ENCODE assay signal across 24 cellular contexts in genomic region chr2:157893611-157894010, GRCh38.
"Had no signal": no experiment of that assay in that cellular context is flagged by ENCODE, and none has a peak within 500 bp of the region (broad histone marks: within the 10 kb centered on the region; RNA-seq: fewer than 3 reads in every experiment).

No MANE protein-coding gene starts in this region.

- H3K9me3 ChIP-seq: adrenal gland, ascending aorta, heart right ventricle, right lobe of liver, tibial artery had no signal

- H3K9me3 Mint-ChIP-seq: neural crest cell; stimulated activated naive CD8-positive, alpha-beta T cell treated with anti-CD3 and anti-CD28 coated beads, Interleukin-15, Interleukin-2, amounts not matched to agents 100 ng/mL and 50 ng/mL, for 24 hours had no signal

- ATAC-seq: activated T-cell treated with anti-CD3 and anti-CD28 coated beads, Interleukin-2, amount 50 U/mL, for 4 hours; heart right ventricle; left cardiac atrium; right lobe of liver had no signal

- H3K27ac Mint-ChIP-seq: dendritic cell treated with granulocyte-macrophage colony-stimulating factor and Interleukin-4, amounts not matched to agents 40 ng/mL and 50 ng/mL, for 4 days; stimulated activated naive CD8-positive, alpha-beta T cell treated with anti-CD3 and anti-CD28 coated beads, Interleukin-15, Interleukin-2, amounts not matched to agents 100 ng/mL and 50 ng/mL, for 24 hours had no signal

- H3K27me3 Mint-ChIP-seq: activated naive CD8-positive, alpha-beta T cell; stimulated activated naive CD8-positive, alpha-beta T cell treated with anti-CD3 and anti-CD28 coated beads, Interleukin-15, Interleukin-2, amounts not matched to agents 100 ng/mL and 50 ng/mL, for 24 hours had no signal

- DNase-seq: activated CD4-positive, alpha-beta T cell treated with anti-CD3 and anti-CD28 coated beads for 1 hour; activated CD4-positive, alpha-beta T cell treated with anti-CD3 and anti-CD28 coated beads, Interleukin-2, amount 50 U/mL, for 4 hours; activated CD8-positive, alpha-beta memory T cell treated with anti-CD3 and anti-CD28 coated beads for 24 hours; activated CD8-positive, alpha-beta memory T cell treated with anti-CD3 and anti-CD28 coated beads, Interleukin-2, amount 50 U/mL, for 4 hours; activated effector memory CD4-positive, alpha-beta T cell treated with anti-CD3 and anti-CD28 coated beads, Interleukin-2, amount 50 U/mL, for 16 hours; activated T-cell treated with anti-CD3 and anti-CD28 coated beads, Interleukin-2, amount 50 U/mL, for 4 hours; adrenal gland; brain microvascular endothelial cell; caudate nucleus; effector CD4-positive, alpha-beta T cell; heart right ventricle; islet precursor cell; left cardiac atrium; posterior cingulate gyrus; right lobe of liver; stimulated activated CD4-positive, alpha-beta T cell treated with anti-CD3 and anti-CD28 coated beads, Interleukin-1b, Interleukin-23, amount 100 ng/mL, for 48 hours; substantia nigra; tibial artery; WERI-Rb-1 had no signal

- H3K4me3 Mint-ChIP-seq: activated naive CD8-positive, alpha-beta T cell; activated T-cell treated with anti-CD3 and anti-CD28 coated beads, Interleukin-2, amount 50 U/mL, for 4 hours; dendritic cell treated with granulocyte-macrophage colony-stimulating factor and Interleukin-4, amounts not matched to agents 40 ng/mL and 50 ng/mL, for 4 days; neural crest cell; stimulated activated naive CD8-positive, alpha-beta T cell treated with anti-CD3 and anti-CD28 coated beads, Interleukin-15, Interleukin-2, amounts not matched to agents 100 ng/mL and 50 ng/mL, for 24 hours had no signal
